11 cellular contexts compared by ENCODE assay signal in the genomic region with DNA sequence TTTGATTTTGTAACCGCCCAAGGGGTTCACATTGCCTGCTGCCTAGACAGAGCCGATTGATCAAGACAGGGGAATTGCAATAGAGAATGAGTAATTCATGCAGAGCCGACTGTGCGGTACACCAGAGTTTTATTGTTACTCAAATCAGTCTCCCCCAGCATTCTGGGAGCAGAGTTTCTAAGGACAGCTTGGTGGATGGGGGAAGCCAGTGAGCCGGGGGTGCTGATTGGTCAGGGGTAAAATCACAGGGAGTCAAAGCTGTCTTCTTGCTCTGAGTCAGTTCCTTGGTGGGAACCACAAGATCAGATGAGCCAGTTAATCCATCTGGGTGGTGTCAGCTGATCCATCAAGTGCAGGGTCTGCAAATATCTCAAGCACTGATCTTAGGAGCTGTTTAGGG.
A peak's percentile ranks its signal among the peaks of the same experiment; 100 is the strongest.
DNase-seq lines count a peak whose midpoint lies in the region; ATAC-seq, FAIRE-seq and TF ChIP-seq lines count a peak whose summit lies in the region.
"Had no signal": no experiment of that assay in that cellular context is flagged by ENCODE, and none has a peak within 500 bp of the region (broad histone marks: within the 10 kb centered on the region; RNA-seq: fewer than 3 reads in every experiment).

No MANE protein-coding gene starts in this region.

- no peak overlapping the region for H2BK5ac ChIP-seq in H1 (ENCODE audit: low read depth, low read length)

- no peak for TF ChIP-seq RAD21 in H1 (IDR thresholded peaks at IDR 0.05 in 1 of 2, conservative IDR thresholded peaks at IDR 0.05 in 1 of 2; ENCODE audit: low read depth in 2 of 2, low read length in 2 of 2)

- no peak overlapping the region for H2BK12ac ChIP-seq in H1 (ENCODE audit: low read depth, low read length)

- TF ChIP-seq EP300 in H1 (IDR thresholded peaks at IDR 0.05; ENCODE audit: borderline replicate concordance in 1 of 2, low read depth in 2 of 2, low read length in 2 of 2) = no peak

- H3K27me3 ChIP-seq in H1 (replicated peaks in 1 of 4; ENCODE audit: control insufficient read depth in 3 of 4, extremely low read depth in 1 of 4, insufficient read depth in 3 of 4, low read length in 3 of 4) (no peaks in the 10 kb centered on the region), SJCRH30 (no peaks in the 10 kb centered on the region)

- H4K20me1 ChIP-seq in H1 (replicated peaks in 1 of 2; ENCODE audit: control insufficient read depth in 1 of 2, insufficient read depth in 2 of 2, low read length in 2 of 2) = no peaks in the 10 kb centered on the region

- TF ChIP-seq CTCF in H1 (IDR thresholded peaks at IDR 0.05; ENCODE audit: control extremely low read depth in 1 of 3, insufficient read depth in 1 of 3, low read depth in 1 of 3, low read length in 3 of 3) (no peak), lower leg skin (IDR thresholded peaks at IDR 0.05) (no peak)

- no peaks in the 10 kb centered on the region for H3K79me2 ChIP-seq in H1 (ENCODE audit: control insufficient read depth in 1 of 2, insufficient read depth in 2 of 2, low read length in 2 of 2)

- no peak overlapping the region for H3K4ac ChIP-seq in H1 (replicated peaks; ENCODE audit: insufficient read length, low read depth, low read length)

- no peaks in the 10 kb centered on the region; a peak in 1 of 4 replicates for H3K9me3 ChIP-seq in H1 (ENCODE audit: insufficient read depth in 2 of 2, low read depth in 1 of 2, low read length in 1 of 2)
- no peaks in the 10 kb centered on the region; the same call in 1 of the 2 replicates for H3K9me3 ChIP-seq in SJCRH30 (replicated peaks)

- no peak overlapping the region for H3K23ac ChIP-seq in H1 (ENCODE audit: insufficient read length)

- no peak overlapping the region for H2BK15ac ChIP-seq in H1 (ENCODE audit: low read length)

- CTCF ChIA-PET in H1 (lab: Charles Lee; ENCODE audit: partially characterized antibody) = interaction anchor here (0.6 to 1.2 kb wide), 3 partner anchors 16 to 161 kb away, joined by 3 read pairs; no protein-coding TSS in a partner anchor

- H3K4me3 ChIP-seq in H1 (ENCODE audit: extremely low read depth in 1 of 4, insufficient read depth in 2 of 4, low read depth in 3 of 4, low read length in 4 of 4) (no peak overlapping the region), SJCRH30 (no peak overlapping the region), lower leg skin (ENCODE audit: low read depth, poor library complexity, severe bottlenecking) (no peak overlapping the region)

- no peaks in the 10 kb centered on the region for H3K79me1 ChIP-seq in H1 (ENCODE audit: low read depth, low read length)

- no peak overlapping the region for H3K14ac ChIP-seq in H1 (ENCODE audit: insufficient read length)

- peak; percentile 89 to 98 for ATAC-seq in activated CD4-positive, CD25-positive, alpha-beta regulatory T cell treated with anti-CD3 and anti-CD28 coated beads, Interleukin-2, amount 50 U/mL, for 24 hours

- H3K36me3 ChIP-seq in H1 (ENCODE audit: control insufficient read depth in 2 of 4, insufficient read depth in 4 of 4, low read length in 3 of 4) (no peaks in the 10 kb centered on the region), SJCRH30 (no peaks in the 10 kb centered on the region)

- POLR2A ChIA-PET in H1 (lab: Charles Lee; ENCODE audit: partially characterized antibody) = interaction anchor here (0.8 to 1.0 kb wide), 4 partner anchors 9 to 114 kb away, joined by 3 read pairs; no protein-coding TSS in a partner anchor

- no peak overlapping the region for H2BK120ac ChIP-seq in H1 (replicated peaks; ENCODE audit: low read depth, low read length)

- intact Hi-C loops in lower leg skin (cut with DNase I; ENCODE audit: low total_unique reads) = no loop called here

- H4K91ac ChIP-seq in H1 (replicated peaks; ENCODE audit: insufficient read length, low read length) = no peak overlapping the region

- TF ChIP-seq POLR2A in H1 (IDR thresholded peaks at IDR 0.05; ENCODE audit: control extremely low read depth in 1 of 2, low read depth in 2 of 2, low read length in 2 of 2) = no peak
- TF ChIP-seq POLR2A in lower leg skin (IDR thresholded peaks at IDR 0.05) = no peak

- no peak for FAIRE-seq in H1 (lab: Jason Lieb, UNC)
- FAIRE-seq: A204.1 had no signal

- no peak overlapping the region for H4K8ac ChIP-seq in H1 (ENCODE audit: extremely low read depth, insufficient read depth, low read length)

- 82% methylated on average over 5 of the region's 5 CpGs; no CpG with 5 or more reads in 1 of the 2 experiments for WGBS in H1 (ENCODE audit: extremely low coverage in 1 of 2, insufficient coverage in 1 of 2, insufficient read length in 1 of 2, insufficient replicate concordance in 2 of 2, low coverage in 1 of 2, low lambda C conversion rate in 2 of 2, missing lambda C conversion rate in 1 of 2), 2 experiments
- 85 to 88% methylated on average over 5 of the region's 5 CpGs for WGBS in lower leg skin, 2 donors

- H3K56ac ChIP-seq in H1 (replicated peaks; ENCODE audit: insufficient read length, low read depth, low read length) = no peak overlapping the region

- no peak overlapping the region for H3K9ac ChIP-seq in H1 (replicated peaks in 1 of 4; ENCODE audit: extremely low read depth in 1 of 4, low read depth in 3 of 4, low read length in 3 of 4)

- no peak for DNase-seq in activated CD4-positive, CD25-positive, alpha-beta regulatory T cell (lab: John Stamatoyannopoulos, UW)
- peak; percentile 80 for DNase-seq in activated CD4-positive, alpha-beta T cell treated with anti-CD3 and anti-CD28 coated beads for 48 hours
- DNase-seq in H1 (ENCODE audit: low read depth in 1 of 2, low spot score in 2 of 2) = no peak
- DNase-seq in stimulated activated CD8-positive, alpha-beta memory T cell treated with anti-CD3 and anti-CD28 coated beads, Interleukin-4, amount 100 ng/mL, for 48 hours = peak; percentile 81
- DNase-seq in SJCRH30 = no peak
- no peak for DNase-seq in AG08396 (ENCODE audit: low spot score)
- no peak for DNase-seq in lower leg skin (ENCODE audit: low spot score in 2 of 2)
- DNase-seq: DMS79, NCI-H2081 treated with DMSO at 0.1 percent for 48 hours had no signal

- H4K5ac ChIP-seq in H1 (ENCODE audit: insufficient read length, low read depth, low read length) = no peak overlapping the region

- H3K4me2 ChIP-seq in H1 (ENCODE audit: insufficient read depth in 1 of 2, low read depth in 2 of 2, low read length in 2 of 2) = peak overlapping the region in 1 of 2 experiments; percentile 24; a peak in 2 of 4 replicates

- no peak overlapping the region for H3K27ac ChIP-seq in H1 (ENCODE audit: low read depth, low read length)
- H3K27ac ChIP-seq in SJCRH30 = no peak overlapping the region

- H3K23me2 ChIP-seq in H1 (ENCODE audit: low read depth, low read length) = peaks cover 2% of the 10 kb centered on the region; the same call in 1 of the 2 replicates

- no peak overlapping the region; the same call in 1 of the 2 replicates for H3K18ac ChIP-seq in H1 (ENCODE audit: extremely low read depth, low read length)

- H3K4me1 ChIP-seq in H1 (replicated peaks in 1 of 4; ENCODE audit: control insufficient read depth in 3 of 4, insufficient read depth in 4 of 4, low read length in 3 of 4) (peaks cover 0 to 10% (median 4%) of the 10 kb centered on the region in 4 experiments; a peak in 4 of 7 replicates), SJCRH30 (no peaks in the 10 kb centered on the region)

- H2AK5ac ChIP-seq in H1 (ENCODE audit: low read depth, low read length) = no peak overlapping the region

- H2AFZ ChIP-seq in H1 (ENCODE audit: low read length) = peak overlapping the region; percentile 19; the same call in 1 of the 2 replicates

- 0 out of 2 replicates have a peak overlapping the region, but pooled peaks have one; percentile 21 for H2BK20ac ChIP-seq in H1 (ENCODE audit: low read length)

TF ChIP-seq in H1, 55 proteins besides CTCF, POLR2A, EP300 and RAD21:
- no peak for TF ChIP-seq CTBP2 (IDR thresholded peaks at IDR 0.05; ENCODE audit: borderline replicate concordance, insufficient read depth, insufficient read length, low read length)

Comparison
In these comparisons a context has a peak if more than half of its experiments do, and no peak if none do; other contexts are left out.
1. DNase-seq: peak in activated CD4-positive, alpha-beta T cell treated with anti-CD3 and anti-CD28 coated beads for 48 hours (single experiment) and stimulated activated CD8-positive, alpha-beta memory T cell treated with anti-CD3 and anti-CD28 coated beads, Interleukin-4, amount 100 ng/mL, for 48 hours (single experiment); none in activated CD4-positive, CD25-positive, alpha-beta regulatory T cell (0 of 4), H1 (0 of 2), SJCRH30 (0 of 2), AG08396 (single experiment) and lower leg skin (0 of 2).